In the genomic region with DNA sequence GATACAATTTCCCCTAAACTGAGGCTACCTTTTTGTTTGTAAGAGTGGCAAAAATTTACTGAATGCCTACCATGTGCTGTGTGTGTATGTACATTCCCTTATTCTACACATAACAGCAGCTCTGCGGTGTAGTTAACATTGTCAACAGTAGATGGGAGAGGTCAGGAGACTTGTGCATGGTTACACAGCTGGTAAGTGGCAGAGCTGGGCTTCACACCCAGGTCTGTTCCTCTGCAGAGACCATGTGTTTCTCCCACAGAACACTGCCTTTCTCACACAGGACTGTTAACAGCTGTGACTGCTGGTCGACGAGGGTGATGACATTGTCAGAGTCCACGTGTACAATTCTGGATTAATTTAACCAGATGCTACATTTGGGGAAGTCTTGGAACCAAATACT, we compare ENCODE assay signal across 18 cellular contexts. TPM values are rescaled to one million over a fixed set of nuclear protein-coding genes. Genes with fewer than 3 reads are reported as not detected.
DNase-seq lines count a peak whose midpoint lies in the region; FAIRE-seq and TF ChIP-seq lines count a peak whose summit lies in the region.
"Had no signal": no experiment of that assay in that cellular context is flagged by ENCODE, and none has a peak within 500 bp of the region (broad histone marks: within the 10 kb centered on the region; RNA-seq: fewer than 3 reads in every experiment).

No MANE protein-coding gene starts in this region.

- no peak overlapping the region for H3K4me3 ChIP-seq in PC-9
- H3K4me3 ChIP-seq in bronchial epithelial cell (ENCODE audit: low read depth, low read length): no peak overlapping the region
- H3K4me3 ChIP-seq: SK-N-MC, tibial artery had no signal

- H3K27ac ChIP-seq in PC-9: peak overlapping the region; percentile 43
- H3K27ac ChIP-seq: C4-2B, SK-N-MC, tibial artery had no signal

- no peaks in the 10 kb centered on the region for H4K20me1 ChIP-seq in PC-9 (ENCODE audit: insufficient read depth)

- H2AFZ ChIP-seq in PC-9: 0 out of 2 replicates have a peak overlapping the region, but pooled peaks have one; percentile 10

- no peaks in the 10 kb centered on the region for H3F3A ChIP-seq in PC-9 (ENCODE audit: insufficient read depth, low read depth)

- peaks cover 29% of the 10 kb centered on the region for H3K4me1 ChIP-seq in PC-9 (replicated peaks; ENCODE audit: insufficient read depth)
- H3K4me1 ChIP-seq: tibial artery had no signal

- no peaks in the 10 kb centered on the region for H3K79me2 ChIP-seq in PC-9 (ENCODE audit: low read depth)

- H3K9me2 ChIP-seq in PC-9 (ENCODE audit: insufficient read depth): no peaks in the 10 kb centered on the region

- intact Hi-C loops in PC-9 (cut with micrococcal nuclease; ENCODE audit: unreplicated experiment): no loop called here

- CTCF ChIA-PET in PC-9 (lab: Charles Lee): interaction anchor here (1.3 kb wide), 1 partner anchor 50 kb away, joined by 4 read pairs; the partner anchor contains the start of gene EML6

- H3K27me3 ChIP-seq in PC-9 (ENCODE audit: insufficient read depth, low read depth) (no peaks in the 10 kb centered on the region), bronchial epithelial cell (ENCODE audit: control insufficient read depth, insufficient read depth, low read length) (no peaks in the 10 kb centered on the region)
- H3K27me3 ChIP-seq: tibial artery had no signal

- H3K9me3 ChIP-seq in PC-9 (ENCODE audit: insufficient read depth, low read depth): peaks cover 16% of the 10 kb centered on the region; the same call in 1 of the 2 replicates

- POLR2A ChIA-PET in PC-9 (lab: Charles Lee; ENCODE audit: unreplicated experiment): interaction anchor here (0.8 kb wide), 1 partner anchor 50 kb away, joined by 4 read pairs; no protein-coding TSS in a partner anchor

- peak; percentile 51 for DNase-seq in DMS53 (lab: John Stamatoyannopoulos, UW)
- DNase-seq in DMS53 treated with DMSO at 0.1 percent for 48 hours (lab: John Stamatoyannopoulos, UW; ENCODE audit: unreplicated experiment): no peak
- no peak for DNase-seq in PC-9
- DNase-seq in bronchial epithelial cell (ENCODE audit: low read depth): no peak
- peak; percentile 78 for DNase-seq in myocyte (ENCODE audit: low read depth)
- DNase-seq in cerebellar cortex (ENCODE audit: low spot score): no peak
- DNase-seq in NCI-H1092 (lab: John Stamatoyannopoulos, UW): no peak
- no peak for DNase-seq in globus pallidus (ENCODE audit: low spot score)
- DNase-seq: activated effector memory CD4-positive, alpha-beta T cell treated with anti-CD3 and anti-CD28 coated beads, Interleukin-2, amount 50 U/mL, for 16 hours; cerebellar nuclear complex; effector memory CD8-positive, alpha-beta T cell; NCI-H187 treated with DMSO at 0.1 percent for 48 hours; NCI-H510A treated with DMSO at 0.1 percent for 48 hours; stimulated activated naive B cell treated with anti-CD40 and anti-IgM and Interleukin-4, amounts not matched to agents 10 μg/mL and 1 μg/mL and 100 μg/mL, for 72 hours; T-helper 9 cell; tibial artery had no signal

- no peaks in the 10 kb centered on the region for H3K36me3 ChIP-seq in PC-9 (ENCODE audit: low read depth)
- no peaks in the 10 kb centered on the region for H3K36me3 ChIP-seq in bronchial epithelial cell (ENCODE audit: control insufficient read depth, insufficient read depth, low read length)
- H3K36me3 ChIP-seq: tibial artery had no signal

- peak overlapping the region; percentile 20; the same call in 1 of the 2 replicates for H3K4me2 ChIP-seq in PC-9

- no peak for TF ChIP-seq CTCF in PC-9 (conservative IDR thresholded peaks at IDR 0.05)
- peak; percentile 5 for TF ChIP-seq CTCF in bronchial epithelial cell (IDR thresholded peaks at IDR 0.05; ENCODE audit: insufficient read depth, low read length, severe bottlenecking)

- FAIRE-seq in bronchial epithelial cell (lab: Jason Lieb, UNC): peak; percentile 43

- no TSS peak for BruUV-seq in PC-9 (replicated peaks; lab: Mats Ljungman, UMichigan)

RNA-seq across cellular contexts. Expression of gene EML6, which starts 49.1 kb away (rescaled TPM):
- total RNA-seq in PC-9 (2021) (3.7 and 6.7 TPM in 2 replicates), bronchial epithelial cell (0.53 and 1.7 TPM in 2 replicates), myocyte (3.5 and 29.7 TPM in 2 replicates)
- 2.2 TPM for polyA plus RNA-seq in myocyte (2012)

Comparison
In these comparisons a context has a peak if more than half of its experiments do, and no peak if none do; other contexts are left out.
1. DNase-seq: peak in DMS53 (single experiment) and myocyte (single experiment); none in DMS53 treated with DMSO at 0.1 percent for 48 hours (single experiment), PC-9 (0 of 2), bronchial epithelial cell (single experiment), cerebellar cortex (single experiment), NCI-H1092 (single experiment) and globus pallidus (single experiment).